21 cellular contexts compared by ENCODE assay signal in the genomic region with DNA sequence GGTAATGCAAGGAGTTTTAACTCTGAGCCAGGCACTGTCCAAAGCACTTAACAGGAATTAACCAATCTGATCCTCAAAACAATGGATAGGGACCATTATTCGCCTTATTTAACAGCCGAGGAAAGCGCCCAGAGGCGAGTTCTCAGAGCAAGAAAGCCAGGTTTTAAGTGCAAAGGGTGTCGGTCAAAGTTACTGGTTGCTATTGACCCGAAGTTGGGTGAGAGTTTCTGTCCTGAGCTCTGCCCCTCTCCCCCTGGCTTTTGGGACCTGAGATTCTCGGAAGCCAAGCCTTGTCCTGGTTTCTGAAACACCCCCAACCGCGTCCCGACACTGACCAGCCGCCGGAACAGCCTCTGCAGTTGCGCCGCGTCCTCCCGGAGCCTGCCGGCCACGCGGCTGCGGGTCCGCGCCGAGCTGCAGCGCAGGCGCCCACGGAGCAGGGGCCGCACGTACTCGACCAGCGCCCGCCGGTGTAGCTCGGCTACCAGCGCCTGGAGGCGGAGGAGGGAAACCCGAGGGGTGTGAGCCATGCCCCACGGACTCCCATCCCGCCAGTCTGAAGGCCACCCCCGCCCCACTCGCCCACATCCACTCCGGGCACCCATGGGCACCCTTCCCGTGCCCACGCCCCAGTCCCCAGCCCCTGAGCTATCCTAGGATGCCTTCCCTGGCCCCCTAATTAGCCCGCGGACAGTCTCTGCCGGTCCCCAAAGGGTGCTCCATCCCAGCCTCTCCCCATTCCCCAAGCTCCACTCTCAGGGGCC. TPM values are rescaled to one million over a fixed set of nuclear protein-coding genes. Genes with fewer than 3 reads are reported as not detected.
A peak's percentile ranks its signal among the peaks of the same experiment; 100 is the strongest.
DNase-seq lines count a peak whose midpoint lies in the region; ATAC-seq and TF ChIP-seq lines count a peak whose summit lies in the region.
"Had no signal": no experiment of that assay in that cellular context is flagged by ENCODE, and none has a peak within 500 bp of the region (broad histone marks: within the 10 kb centered on the region; RNA-seq: fewer than 3 reads in every experiment).

No MANE protein-coding gene starts in this region.

- H3K36me3 ChIP-seq in GM23248 (ENCODE audit: low read depth), result no peaks in the 10 kb centered on the region
- H3K36me3 ChIP-seq in NT2/D1 (ENCODE audit: insufficient read depth, insufficient read length, low read length), result no peaks in the 10 kb centered on the region
- no peaks in the 10 kb centered on the region for H3K36me3 ChIP-seq in osteoblast (ENCODE audit: insufficient read depth, low read length)
- H3K36me3 ChIP-seq: BLaER1, breast epithelium, MG63, thyroid gland had no signal

- 12 to 18% methylated on average over 27 to 41 of the region's 46 CpGs for WGBS in GM23248 (ENCODE audit: low coverage in 1 of 2, low lambda C conversion rate in 2 of 2, missing lambda C conversion rate in 2 of 2), 2 experiments

- TF ChIP-seq CTCF in osteoblast (IDR thresholded peaks at IDR 0.05; ENCODE audit: extremely low read depth, low read depth, low read length), result no peak

- H3K9ac ChIP-seq in GM23248 (no peak overlapping the region), NT2/D1 (ENCODE audit: insufficient read length, low read depth) (peak overlapping the region; percentile 76)
- H3K9ac ChIP-seq: BLaER1 had no signal

- H2AFZ ChIP-seq in GM23248 (peak overlapping the region; percentile 42), osteoblast (ENCODE audit: low read length) (no peak overlapping the region)

- in situ Hi-C loops in GM23248 (cut with MboI), result no loop called here

- H3K27me3 Mint-ChIP-seq in T-helper 17 cell, result peaks cover 58% of the 10 kb centered on the region

- peak overlapping the region; percentile 31 for H3K4me2 ChIP-seq in GM23248 (ENCODE audit: unreplicated experiment)
- H3K4me2 ChIP-seq in osteoblast (ENCODE audit: insufficient read depth, low read length), result no peak overlapping the region
- H3K4me2 ChIP-seq: BLaER1 had no signal

- H3K27me3 ChIP-seq in GM23248 (replicated peaks; ENCODE audit: insufficient read depth), result peaks cover 43% of the 10 kb centered on the region
- H3K27me3 ChIP-seq in NT2/D1 (ENCODE audit: insufficient read depth, insufficient read length), result peaks cover 46% of the 10 kb centered on the region
- peaks cover 28% of the 10 kb centered on the region for H3K27me3 ChIP-seq in osteoblast (ENCODE audit: insufficient read depth, low read length)
- H3K27me3 ChIP-seq: MG63 had no signal

- DNase-seq in GM23248 (peak; percentile 48), NT2/D1 (ENCODE audit: low read depth, low spot score) (no peak), osteoblast (ENCODE audit: insufficient read length, low spot score, missing footprints) (peak; percentile 73), NCI-H1436 treated with DMSO at 0.1 percent for 48 hours (lab: John Stamatoyannopoulos, UW) (no peak), T-helper 17 cell (no peak), COLO668 (lab: John Stamatoyannopoulos, UW; ENCODE audit: unreplicated experiment) (no peak)
- DNase-seq: activated CD4-positive, alpha-beta memory T cell treated with anti-CD3 and anti-CD28 coated beads, Interleukin-2, amount 10 ng/mL, durations not matched to agents 7 days and 5 days; activated T-cell treated with anti-CD3 and anti-CD28 coated beads, Interleukin-2, amount 50 U/mL, for 4 hours; GOT3; MG63; NCI-H1694 treated with DMSO at 0.1 percent for 48 hours; NCI-H526 treated with DMSO at 0.1 percent for 48 hours; RPMI8226; thyroid gland had no signal

- H3K4me3 ChIP-seq in GM23248 (peak overlapping the region; percentile 47; the same call in 1 of the 2 replicates), NT2/D1 (ENCODE audit: insufficient read length, low read depth) (peak overlapping the region; percentile 34), iPS-11a (ENCODE audit: low read depth, low read length) (peak overlapping the region; percentile 35), osteoblast (ENCODE audit: insufficient read depth, low read length) (no peak overlapping the region)
- H3K4me3 ChIP-seq: BLaER1, breast epithelium, MG63, thyroid gland had no signal

- peaks cover 10% of the 10 kb centered on the region for H3K4me1 Mint-ChIP-seq in T-helper 17 cell

- H3K79me2 ChIP-seq in GM23248 (ENCODE audit: insufficient read depth) (no peaks in the 10 kb centered on the region), osteoblast (ENCODE audit: insufficient read depth, low read length) (no peaks in the 10 kb centered on the region)

- H4K20me1 ChIP-seq in GM23248 (ENCODE audit: insufficient read depth), result no peaks in the 10 kb centered on the region
- H4K20me1 ChIP-seq in osteoblast (ENCODE audit: insufficient read depth, low read length), result no peaks in the 10 kb centered on the region
- H4K20me1 ChIP-seq: BLaER1 had no signal

- no peaks in the 10 kb centered on the region for H3K9me2 ChIP-seq in GM23248 (ENCODE audit: insufficient read depth)

- H3K9me3 ChIP-seq in GM23248 (ENCODE audit: low read depth) (no peaks in the 10 kb centered on the region), NT2/D1 (ENCODE audit: insufficient read depth, low read length) (no peaks in the 10 kb centered on the region), osteoblast (ENCODE audit: low read depth, low read length) (no peaks in the 10 kb centered on the region), T-helper 17 cell (ENCODE audit: control insufficient read depth, low read length, poor library complexity, severe bottlenecking) (no peaks in the 10 kb centered on the region)
- H3K9me3 ChIP-seq: BLaER1, breast epithelium, MG63, thyroid gland had no signal

- H3K4me3 Mint-ChIP-seq in T-helper 17 cell, result no peak overlapping the region
- H3K4me3 Mint-ChIP-seq: activated CD4-positive, alpha-beta memory T cell treated with anti-CD3 and anti-CD28 coated beads, Interleukin-2, amount 10 ng/mL, durations not matched to agents 7 days and 5 days; activated naive CD8-positive, alpha-beta T cell; activated T-cell treated with anti-CD3 and anti-CD28 coated beads, Interleukin-2, amount 50 U/mL, for 4 hours had no signal

- ATAC-seq in HG03565 (IDR thresholded peaks at IDR 0.05; ENCODE audit: unreplicated experiment) (no peak), T-helper 17 cell (no peak)
- ATAC-seq: activated T-cell treated with anti-CD3 and anti-CD28 coated beads, Interleukin-2, amount 50 U/mL, for 4 hours had no signal

- H3K4me1 ChIP-seq in GM23248 (ENCODE audit: insufficient read depth) (no peaks in the 10 kb centered on the region), NT2/D1 (ENCODE audit: insufficient read depth, insufficient read length) (peaks cover 8% of the 10 kb centered on the region), osteoblast (ENCODE audit: insufficient read depth, low read length) (peaks cover 3% of the 10 kb centered on the region)
- H3K4me1 ChIP-seq: breast epithelium had no signal

- peaks cover 4% of the 10 kb centered on the region for H3K36me3 Mint-ChIP-seq in T-helper 17 cell (ENCODE audit: low read depth)
- H3K36me3 Mint-ChIP-seq: activated naive CD8-positive, alpha-beta T cell had no signal

- no peak overlapping the region for H3K27ac Mint-ChIP-seq in T-helper 17 cell
- H3K27ac Mint-ChIP-seq: activated CD4-positive, alpha-beta memory T cell treated with anti-CD3 and anti-CD28 coated beads, Interleukin-2, amount 10 ng/mL, durations not matched to agents 7 days and 5 days; activated naive CD8-positive, alpha-beta T cell had no signal

- H3K27ac ChIP-seq in GM23248 (no peak overlapping the region), osteoblast (ENCODE audit: low read depth, low read length) (no peak overlapping the region)
- H3K27ac ChIP-seq: BLaER1, breast epithelium, thyroid gland had no signal

- no peaks in the 10 kb centered on the region for H3F3A ChIP-seq in GM23248 (ENCODE audit: insufficient read depth)

RNA-seq across cellular contexts. Expression of gene EXOC3L2, which starts 27.8 kb away (rescaled TPM):
- 0.38 TPM in 1 of 2 replicates, not detected in the other for total RNA-seq in GM23248 (2014; rRNA removed; shearing (Covaris generic))
- polyA plus RNA-seq in GM23248 (2016; fragmentation: Nextera tagmentation; extraction: Ambion mirVana), result 0.06 TPM in 1 of 2 replicates, not detected in the other
- total RNA-seq in osteoblast (not detected in 2 replicates), T-helper 17 cell (1 to 10 TPM in 1 of 2 donors, not detected in 1; 1.1 TPM)
- total RNA-seq: activated CD4-positive, alpha-beta memory T cell treated with anti-CD3 and anti-CD28 coated beads, Interleukin-2, amount 10 ng/mL, durations not matched to agents 7 days and 5 days; activated T-cell treated with anti-CD3 and anti-CD28 coated beads, Interleukin-2, amount 50 U/mL, for 4 hours; fibroblast of lung had no signal
- polyA plus RNA-seq: fibroblast of lung had no signal

RNA-seq across cellular contexts. Expression of gene MARK4, which starts 33.7 kb away (rescaled TPM):
- 10.2 and 11.6 TPM in 2 replicates for total RNA-seq in GM23248 (2014; rRNA removed; shearing (Covaris generic))
- polyA plus RNA-seq in GM23248 (2016; fragmentation: Nextera tagmentation; extraction: Ambion mirVana), result 4.0 and 4.9 TPM in 2 replicates
- 16.2 and 18.1 TPM in 2 replicates for total RNA-seq in osteoblast
- total RNA-seq in T-helper 17 cell, result 10 to 100 TPM; 28.9 to 36.4 TPM

RNA-seq across cellular contexts. Expression of gene BLOC1S3, which starts 38.8 kb away (rescaled TPM):
- 4.3 and 9.0 TPM in 2 replicates for total RNA-seq in GM23248 (2014; rRNA removed; shearing (Covaris generic))
- 7.2 and 8.9 TPM in 2 replicates for polyA plus RNA-seq in GM23248 (2016; fragmentation: Nextera tagmentation; extraction: Ambion mirVana)
- 7.2 and 10.0 TPM in 2 replicates for total RNA-seq in osteoblast
- 10 to 100 TPM; 12.9 to 15.2 TPM for total RNA-seq in T-helper 17 cell

RNA-seq across cellular contexts. Expression of gene TRAPPC6A, which starts 39.3 kb away (rescaled TPM):
- total RNA-seq in GM23248 (2014; rRNA removed; shearing (Covaris generic)), result 0.89 and 11.2 TPM in 2 replicates
- polyA plus RNA-seq in GM23248 (2016; fragmentation: Nextera tagmentation; extraction: Ambion mirVana), result 16.9 and 18.8 TPM in 2 replicates
- total RNA-seq in osteoblast (13.8 and 17.4 TPM in 2 replicates), T-helper 17 cell (10 to 100 TPM; 47.5 to 61.2 TPM)

RNA-seq across cellular contexts. Expression of gene NKPD1, which starts 56.6 kb away (rescaled TPM):
- 0.11 and 0.25 TPM in 2 replicates for total RNA-seq in GM23248 (2014; rRNA removed; shearing (Covaris generic))
- polyA plus RNA-seq in GM23248 (2016; fragmentation: Nextera tagmentation; extraction: Ambion mirVana), result not detected in 2 replicates
- total RNA-seq in osteoblast, result 0.29 TPM in 1 of 2 replicates, not detected in the other
- total RNA-seq in T-helper 17 cell, result under 1 TPM; 0.57 to 0.97 TPM
- total RNA-seq: skeletal muscle tissue had no signal
- polyA plus RNA-seq: fibroblast of lung had no signal

Comparison
In these comparisons a context has a peak if more than half of its experiments do, and no peak if none do; other contexts are left out.
1. DNase-seq: peak in GM23248 (single experiment) and osteoblast (single experiment); none in NT2/D1 (single experiment), NCI-H1436 treated with DMSO at 0.1 percent for 48 hours (single experiment), T-helper 17 cell (0 of 3) and COLO668 (single experiment).